In the genomic region with DNA sequence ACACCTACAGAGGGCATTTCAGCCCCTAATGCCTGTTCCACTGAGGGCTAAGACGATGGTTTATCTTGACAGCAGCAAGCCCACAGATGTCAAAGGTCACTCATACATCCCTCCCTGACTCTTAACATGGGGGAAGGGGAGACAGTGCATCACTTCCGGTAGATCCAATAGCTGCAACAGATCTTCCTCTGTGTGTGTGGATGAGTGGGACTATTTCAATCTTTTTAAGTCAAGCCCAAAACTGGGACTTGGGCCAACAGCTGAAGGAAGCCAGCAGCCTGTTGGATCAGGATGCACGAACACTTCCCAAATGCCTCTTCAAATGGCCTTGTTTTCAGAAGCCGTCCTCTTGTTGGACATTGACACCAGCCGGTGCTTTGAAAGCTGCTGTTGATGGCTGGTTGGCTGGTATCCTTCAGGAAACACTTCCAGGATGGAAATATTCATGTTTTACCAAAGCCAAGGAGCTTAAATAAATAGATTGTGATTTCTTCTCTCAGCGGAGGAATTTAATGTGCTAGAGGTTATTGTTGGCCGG, we compare ENCODE assay signal across 12 cellular contexts. TPM values are rescaled to one million over a fixed set of nuclear protein-coding genes. Genes with fewer than 3 reads are reported as not detected.
DNase-seq lines count a peak whose midpoint lies in the region; ATAC-seq, FAIRE-seq and TF ChIP-seq lines count a peak whose summit lies in the region.
"Had no signal": no experiment of that assay in that cellular context is flagged by ENCODE, and none has a peak within 500 bp of the region (broad histone marks: within the 10 kb centered on the region; RNA-seq: fewer than 3 reads in every experiment).

No MANE protein-coding gene starts in this region.

- FAIRE-seq in small intestine (lab: Jason Lieb, UNC) = no peak

- TF ChIP-seq CTCF in HL-60 (IDR thresholded peaks at IDR 0.05; ENCODE audit: insufficient read depth, low read length) (no peak), choroid plexus epithelial cell (conservative IDR thresholded peaks at IDR 0.05; ENCODE audit: low read depth, low read length) (no peak)

- no peak for ATAC-seq in left colon
- no peak for ATAC-seq in GM18502 (IDR thresholded peaks at IDR 0.05; ENCODE audit: poor library complexity, unreplicated experiment)
- ATAC-seq in GM21515 (IDR thresholded peaks at IDR 0.05; ENCODE audit: unreplicated experiment) = no peak
- ATAC-seq: HCT116; naive thymus-derived CD8-positive, alpha-beta T cell; stimulated activated effector memory CD8-positive, alpha-beta T cell treated with anti-CD3 and anti-CD28 coated beads, Interleukin-12 subunit alpha, Interleukin-12 subunit beta, amount 100 ng/mL, for 72 hours had no signal

- DNase-seq in HL-60 (ENCODE audit: low read depth in 1 of 2, low spot score in 1 of 2) (peak in 1 of 2 experiments; percentile 36), choroid plexus epithelial cell (ENCODE audit: low read depth) (peak; percentile 92), left colon (peak; percentile 55 to 78), small intestine (peak; percentile 7), NCI-H2196 treated with DMSO at 0.1 percent for 48 hours (lab: John Stamatoyannopoulos, UW; ENCODE audit: unreplicated experiment) (no peak)
- DNase-seq in activated CD4-positive, alpha-beta T cell treated with anti-CD3 and anti-CD28 coated beads, Interleukin-2, amount 50 U/mL, for 48 hours = no peak
- DNase-seq: naive thymus-derived CD8-positive, alpha-beta T cell; NCI-H1105 treated with DMSO at 0.1 percent for 48 hours had no signal

- intact Hi-C loops in left colon (cut with DNase I, micrococcal nuclease) = no loop called here

- no peaks in the 10 kb centered on the region for H3K27me3 ChIP-seq in HL-60 (ENCODE audit: insufficient read depth, poor library complexity, severe bottlenecking)
- H3K27me3 ChIP-seq in small intestine (ENCODE audit: control insufficient read depth in 2 of 2, insufficient read depth in 2 of 2, low read length in 2 of 2) = no peaks in the 10 kb centered on the region

- WGBS in small intestine, 3 donors = 51 to 76% (median 68%) methylated on average over 7 of the region's 7 CpGs

- H3K27ac ChIP-seq in HL-60 (replicated peaks) (peak overlapping the region; percentile 19), small intestine (ENCODE audit: low read depth in 1 of 2, low read length in 1 of 2) (peak overlapping the region in 1 of 2 donors; percentile 74)

- H3K36me3 ChIP-seq in small intestine (ENCODE audit: control insufficient read depth in 2 of 2, insufficient read depth in 2 of 2, low read length in 2 of 2) = no peaks in the 10 kb centered on the region

- no peaks in the 10 kb centered on the region for H3K9me3 ChIP-seq in small intestine (ENCODE audit: control insufficient read depth, low read depth)

- H3K4me1 ChIP-seq in small intestine (ENCODE audit: control insufficient read depth in 2 of 2, insufficient read depth in 1 of 2, low read depth in 1 of 2, low read length in 1 of 2) = no peaks in the 10 kb centered on the region

- H3K4me3 ChIP-seq in HL-60 (replicated peaks; ENCODE audit: insufficient read depth, low read length) (no peak overlapping the region), choroid plexus epithelial cell (ENCODE audit: low read depth, low read length) (no peak overlapping the region), small intestine (ENCODE audit: low read depth in 1 of 2, low read length in 2 of 2) (no peak overlapping the region)

RNA-seq across cellular contexts. Expression of gene IL1R2, which starts 59.2 kb away (rescaled TPM):
- 10 to 100 TPM; 77.7 to 81.1 TPM for total RNA-seq in left colon
- polyA plus RNA-seq in small intestine = 1 to 10 TPM; 1.6 to 5.2 (median 3.8) TPM
- total RNA-seq: naive thymus-derived CD8-positive, alpha-beta T cell had no signal
- polyA plus RNA-seq: naive thymus-derived CD8-positive, alpha-beta T cell had no signal

Comparison
In these comparisons a context has a peak if more than half of its experiments do, and no peak if none do; other contexts are left out.
1. DNase-seq: peak in choroid plexus epithelial cell (single experiment), left colon (2 of 2) and small intestine (single experiment); none in NCI-H2196 treated with DMSO at 0.1 percent for 48 hours (single experiment) and activated CD4-positive, alpha-beta T cell treated with anti-CD3 and anti-CD28 coated beads, Interleukin-2, amount 50 U/mL, for 48 hours (0 of 2).